In the genomic region with DNA sequence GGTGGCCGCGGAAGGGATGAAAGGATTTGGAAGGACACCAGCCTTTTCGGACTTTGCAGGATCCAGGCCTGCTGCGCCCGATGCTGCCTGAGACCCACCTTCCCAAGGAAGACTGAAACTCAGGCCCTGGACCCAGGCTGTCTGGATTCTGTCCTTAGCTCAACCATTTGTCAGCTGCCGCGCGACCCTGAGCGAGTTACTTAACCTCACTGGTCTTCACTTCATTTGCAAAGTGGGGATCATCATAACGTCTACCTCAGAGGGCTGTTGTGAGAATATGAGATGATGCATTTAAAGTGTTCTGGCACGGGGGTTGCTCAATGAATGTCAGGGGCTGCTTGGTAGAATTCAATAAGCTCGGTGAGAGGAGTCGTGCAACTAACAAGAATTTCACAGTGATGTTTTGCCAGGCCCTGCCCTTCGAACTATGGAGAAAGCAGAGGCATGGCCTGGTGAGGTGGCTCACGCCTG, we compare ENCODE assay signal across 10 cellular contexts.
DNase-seq lines count a peak whose midpoint lies in the region; ATAC-seq, FAIRE-seq and TF ChIP-seq lines count a peak whose summit lies in the region.
"Had no signal": no experiment of that assay in that cellular context is flagged by ENCODE, and none has a peak within 500 bp of the region (broad histone marks: within the 10 kb centered on the region; RNA-seq: fewer than 3 reads in every experiment).

No MANE protein-coding gene starts in this region.

- ATAC-seq in stimulated activated naive CD8-positive, alpha-beta T cell treated with anti-CD3 and anti-CD28 coated beads, Interleukin-15, amount 100 ng/mL, for 72 hours: no peak

- TF ChIP-seq POLR2A in breast epithelium (IDR thresholded peaks at IDR 0.05) (no peak), spleen (IDR thresholded peaks at IDR 0.05) (no peak)

- H3K79me2 ChIP-seq in keratinocyte (ENCODE audit: control insufficient read depth, insufficient read depth, low read length): no peaks in the 10 kb centered on the region

- H3K9me1 ChIP-seq in keratinocyte (ENCODE audit: control insufficient read depth, extremely low read depth, insufficient read depth, low read length): no peaks in the 10 kb centered on the region

- H3K4me2 ChIP-seq in keratinocyte (ENCODE audit: control insufficient read depth, extremely low read depth, insufficient read depth, low read depth, low read length): no peak overlapping the region

- H3K4me1 Mint-ChIP-seq in MCF 10A (ENCODE audit: insufficient read depth, unreplicated experiment): no peaks in the 10 kb centered on the region
- peaks cover 33% of the 10 kb centered on the region for H3K4me1 Mint-ChIP-seq in activated naive CD8-positive, alpha-beta T cell (ENCODE audit: low read depth)
- peaks cover 63% of the 10 kb centered on the region for H3K4me1 Mint-ChIP-seq in stimulated activated naive CD8-positive, alpha-beta T cell treated with anti-CD3 and anti-CD28 coated beads, Interleukin-15, amount 100 ng/mL, for 72 hours

- H3K36me3 ChIP-seq in breast epithelium (no peaks in the 10 kb centered on the region), keratinocyte (ENCODE audit: control insufficient read depth in 2 of 2, extremely low read depth in 1 of 2, insufficient read depth in 2 of 2, low read length in 2 of 2) (no peaks in the 10 kb centered on the region), spleen (no peaks in the 10 kb centered on the region)
- H3K36me3 ChIP-seq: ovary, thyroid gland had no signal

- no peak overlapping the region for H3K27ac Mint-ChIP-seq in MCF 10A (ENCODE audit: low read depth, unreplicated experiment)
- no peak overlapping the region for H3K27ac Mint-ChIP-seq in activated naive CD8-positive, alpha-beta T cell
- no peak overlapping the region for H3K27ac Mint-ChIP-seq in stimulated activated naive CD8-positive, alpha-beta T cell treated with anti-CD3 and anti-CD28 coated beads, Interleukin-15, amount 100 ng/mL, for 72 hours

- no peak overlapping the region for H3K4me3 Mint-ChIP-seq in MCF 10A (ENCODE audit: unreplicated experiment)
- peak overlapping the region; percentile 64 for H3K4me3 Mint-ChIP-seq in activated naive CD8-positive, alpha-beta T cell
- H3K4me3 Mint-ChIP-seq in stimulated activated naive CD8-positive, alpha-beta T cell treated with anti-CD3 and anti-CD28 coated beads, Interleukin-15, amount 100 ng/mL, for 72 hours: peak overlapping the region; percentile 71 to 93

- FAIRE-seq in keratinocyte (lab: Jason Lieb, UNC): no peak

- dilution Hi-C loops in keratinocyte (cut with MboI; ENCODE audit: extremely low pct_ligation_motif_present, low sequenced_read_pairs): no loop called here

- H3K27ac ChIP-seq in breast epithelium (no peak overlapping the region), keratinocyte (ENCODE audit: control insufficient read depth, insufficient read depth, low read length) (no peak overlapping the region), spleen (no peak overlapping the region)
- H3K27ac ChIP-seq: ovary, thyroid gland had no signal

- intact Hi-C loops in breast epithelium (cut with DNase I; ENCODE audit: low total_unique reads) (no loop called here), MCF 10A (cut with micrococcal nuclease) (no loop called here), spleen (cut with DNase I; ENCODE audit: low total_unique reads) (no loop called here)

- H2AFZ ChIP-seq in keratinocyte (ENCODE audit: control insufficient read depth, low read length): peak overlapping the region; percentile 67

- H3K4me1 ChIP-seq in breast epithelium (no peaks in the 10 kb centered on the region), keratinocyte (ENCODE audit: control insufficient read depth, extremely low read depth, insufficient read depth, low read length) (peaks cover 7% of the 10 kb centered on the region), spleen (peaks cover 16 to 28% (median 22%) of the 10 kb centered on the region in 6 donors)

- no peaks in the 10 kb centered on the region for H3K36me3 Mint-ChIP-seq in MCF 10A (ENCODE audit: insufficient read depth, unreplicated experiment)
- H3K36me3 Mint-ChIP-seq in activated naive CD8-positive, alpha-beta T cell: peaks cover 7% of the 10 kb centered on the region

- WGBS in spleen, 5 donors: 58 to 70% (median 68%) methylated on average over 14 to 15 of the region's 15 CpGs

- TF ChIP-seq CTCF in breast epithelium (IDR thresholded peaks at IDR 0.05) (no peak), MCF 10A (IDR thresholded peaks at IDR 0.05; ENCODE audit: unreplicated experiment) (no peak), keratinocyte (optimal IDR thresholded peaks at IDR 0.05 in 1 of 3, IDR thresholded peaks at IDR 0.05 in 1 of 3, conservative IDR thresholded peaks at IDR 0.05 in 1 of 3; ENCODE audit: extremely low read depth in 1 of 3, insufficient read depth in 2 of 3, low read length in 3 of 3) (no peak), spleen (IDR thresholded peaks at IDR 0.05 in 8 of 11, conservative IDR thresholded peaks at IDR 0.05 in 3 of 11) (no peak)

- H3K27me3 ChIP-seq in breast epithelium: peaks cover 0 to 7% of the 10 kb centered on the region in 2 donors
- no peaks in the 10 kb centered on the region for H3K27me3 ChIP-seq in keratinocyte (ENCODE audit: control insufficient read depth, extremely low read depth, insufficient read depth, low read length)
- H3K27me3 ChIP-seq in spleen (replicated peaks in 1 of 7): peaks cover 0 to 69% (median 36%) of the 10 kb centered on the region in 7 donors
- H3K27me3 ChIP-seq: ovary, thyroid gland had no signal

- peak overlapping the region; percentile 34 to 61 (median 52) for H3K4me3 ChIP-seq in breast epithelium
- no peak overlapping the region for H3K4me3 ChIP-seq in keratinocyte (ENCODE audit: control insufficient read depth in 2 of 3, extremely low read depth in 1 of 3, insufficient read depth in 2 of 3, low read depth in 1 of 3, low read length in 3 of 3)
- peak overlapping the region in 4 of 8 donors; percentile 37 to 65 (median 46) for H3K4me3 ChIP-seq in spleen

- H3K9me3 Mint-ChIP-seq in MCF 10A (ENCODE audit: unreplicated experiment): no peaks in the 10 kb centered on the region
- no peaks in the 10 kb centered on the region for H3K9me3 Mint-ChIP-seq in activated naive CD8-positive, alpha-beta T cell (ENCODE audit: low read depth)
- H3K9me3 Mint-ChIP-seq in stimulated activated naive CD8-positive, alpha-beta T cell treated with anti-CD3 and anti-CD28 coated beads, Interleukin-15, amount 100 ng/mL, for 72 hours: no peaks in the 10 kb centered on the region

- DNase-seq in breast epithelium (ENCODE audit: low spot score in 2 of 2): no peak
- DNase-seq in MCF 10A (ENCODE audit: unreplicated experiment): no peak
- no peak for DNase-seq in keratinocyte (ENCODE audit: low read depth, low spot score)
- DNase-seq in stimulated activated naive CD8-positive, alpha-beta T cell treated with anti-CD3 and anti-CD28 coated beads, Interleukin-15, amount 100 ng/mL, for 72 hours: no peak
- DNase-seq in hepatic stellate cell (ENCODE audit: low spot score): no peak
- no peak for DNase-seq in spleen
- DNase-seq in midbrain (lab: John Stamatoyannopoulos, UW): no peak

- H3K9me3 ChIP-seq in breast epithelium: no peaks in the 10 kb centered on the region
- no peaks in the 10 kb centered on the region for H3K9me3 ChIP-seq in keratinocyte (ENCODE audit: control insufficient read depth, low read depth, low read length)
- H3K9me3 ChIP-seq in spleen: no peaks in the 10 kb centered on the region
- H3K9me3 ChIP-seq: ovary, thyroid gland had no signal

- H3K9ac ChIP-seq in keratinocyte (ENCODE audit: control insufficient read depth, extremely low read depth, insufficient read depth, low read length): no peak overlapping the region

- POLR2A ChIA-PET in MCF 10A (lab: Yijun Ruan, JAX): no interaction called here

- CTCF ChIA-PET in MCF 10A (lab: Yijun Ruan, JAX): interaction anchor here (0.7 kb wide), 1 partner anchor 559 kb away, joined by 3 read pairs; no protein-coding TSS in a partner anchor

- H3K27me3 Mint-ChIP-seq in MCF 10A (ENCODE audit: insufficient read depth, unreplicated experiment): no peaks in the 10 kb centered on the region
- peaks cover 51% of the 10 kb centered on the region for H3K27me3 Mint-ChIP-seq in activated naive CD8-positive, alpha-beta T cell
- peaks cover 91% of the 10 kb centered on the region for H3K27me3 Mint-ChIP-seq in stimulated activated naive CD8-positive, alpha-beta T cell treated with anti-CD3 and anti-CD28 coated beads, Interleukin-15, amount 100 ng/mL, for 72 hours

- no TSS peak for BruUV-seq in MCF 10A (replicated peaks; lab: Mats Ljungman, UMichigan)

- no peaks in the 10 kb centered on the region for H4K20me1 ChIP-seq in keratinocyte (ENCODE audit: control insufficient read depth, extremely low read depth, insufficient read depth, low read length)

Comparison
In these comparisons a context has a peak if more than half of its experiments do, and no peak if none do; other contexts are left out.
1. H3K4me3 ChIP-seq: peak in breast epithelium (3 of 3); none in keratinocyte (0 of 3).